9 cellular contexts compared by ENCODE assay signal in genomic region chr16:29029168-29029994, GRCh38. TPM values are rescaled to one million over a fixed set of nuclear protein-coding genes. Genes with fewer than 3 reads are reported as not detected.
DNase-seq lines count a peak whose midpoint lies in the region; ATAC-seq and TF ChIP-seq lines count a peak whose summit lies in the region.
"Had no signal": no experiment of that assay in that cellular context is flagged by ENCODE, and none has a peak within 500 bp of the region (broad histone marks: within the 10 kb centered on the region; RNA-seq: fewer than 3 reads in every experiment).

No MANE protein-coding gene starts in this region.

- H3K14ac ChIP-seq in trophoblast cell (ENCODE audit: low read length): no peak overlapping the region

- H3K18ac ChIP-seq in trophoblast cell (ENCODE audit: low read length): no peak overlapping the region

- H3K27me3 ChIP-seq in AG04450 (ENCODE audit: control insufficient read depth, insufficient read depth, low read length): no peaks in the 10 kb centered on the region
- H3K27me3 ChIP-seq in trophoblast cell (ENCODE audit: insufficient read depth, low read length): no peaks in the 10 kb centered on the region

- H2AK5ac ChIP-seq in trophoblast cell (ENCODE audit: low read length): no peak overlapping the region

- no peak overlapping the region for H4K91ac ChIP-seq in trophoblast cell (ENCODE audit: low read depth, low read length)

- no peak overlapping the region for H3K23ac ChIP-seq in trophoblast cell (ENCODE audit: low read length)

- DNase-seq in AG04450 (ENCODE audit: low read depth, low spot score) (peak; percentile 81), HK-2 (ENCODE audit: unreplicated experiment) (peak; percentile 77), caudate nucleus (lab: John Stamatoyannopoulos, UW) (peak in 53 of 61 donors; percentile 4 to 96 (median 67)), trophoblast cell (peak in 1 of 2 donors; percentile 7), AML-193 (lab: John Stamatoyannopoulos, UW) (no peak)
- DNase-seq in activated CD4-positive, alpha-beta T cell treated with anti-CD3 and anti-CD28 coated beads for 1 hour: peak; percentile 71

- no peaks in the 10 kb centered on the region for H3K36me3 ChIP-seq in trophoblast cell (ENCODE audit: control insufficient read depth in 1 of 2, insufficient read depth in 2 of 2, low read length in 2 of 2)
- H3K36me3 ChIP-seq: heart left ventricle had no signal

- H3K4ac ChIP-seq in trophoblast cell (ENCODE audit: low read depth, low read length): no peak overlapping the region

- peak overlapping the region; percentile 75 for H3K27ac ChIP-seq in AG04450 (ENCODE audit: low read depth, low read length)
- H3K27ac ChIP-seq in caudate nucleus (ENCODE audit: low read depth, low read length): no peak overlapping the region
- no peak overlapping the region for H3K27ac ChIP-seq in trophoblast cell (ENCODE audit: low read depth, low read length)
- H3K27ac ChIP-seq: heart left ventricle had no signal

- no CpG with 5 or more reads among the region's 16 CpGs for WGBS in trophoblast cell (ENCODE audit: extremely low coverage, insufficient coverage, insufficient read length)

- H3K4me3 ChIP-seq in AG04450 (ENCODE audit: low read depth, low read length): peak overlapping the region; percentile 22; the same call in 1 of the 2 replicates
- H3K4me3 ChIP-seq in trophoblast cell (ENCODE audit: low read depth, low read length): no peak overlapping the region
- H3K4me3 ChIP-seq: heart left ventricle had no signal

- H4K12ac ChIP-seq in trophoblast cell (ENCODE audit: low read depth, low read length): no peak overlapping the region

- H2BK120ac ChIP-seq in trophoblast cell (ENCODE audit: insufficient read depth, low read length, poor library complexity): no peak overlapping the region

- POLR2A ChIA-PET in AG04450 (lab: Yijun Ruan, JAX): interaction anchor here (0.6 to 0.7 kb wide), 2 partner anchors 22 to 71 kb away, joined by 3 to 4 read pairs; no protein-coding TSS in a partner anchor

- H3K79me2 ChIP-seq in trophoblast cell (ENCODE audit: control insufficient read depth, insufficient read depth, low read length, poor library complexity): no peaks in the 10 kb centered on the region

- no peaks in the 10 kb centered on the region for H3K79me1 ChIP-seq in trophoblast cell (ENCODE audit: low read length)

- no peak for TF ChIP-seq CTCF in AG04450 (IDR thresholded peaks at IDR 0.05; ENCODE audit: low read depth, low read length)

- no peak overlapping the region for H2BK5ac ChIP-seq in trophoblast cell (ENCODE audit: low read depth, low read length, poor library complexity)

- H2AFZ ChIP-seq in trophoblast cell (ENCODE audit: insufficient read depth, low read length, poor library complexity): no peak overlapping the region

- no peak overlapping the region for H2BK12ac ChIP-seq in trophoblast cell (ENCODE audit: low read length)

- peak overlapping the region; percentile 42 for H3K4me2 ChIP-seq in trophoblast cell (ENCODE audit: low read length)

- H4K8ac ChIP-seq in trophoblast cell (ENCODE audit: low read depth, low read length): no peak overlapping the region

- CTCF ChIA-PET in AG04450 (lab: Charles Lee): no interaction called here

- no peak for ATAC-seq in HG03521 (IDR thresholded peaks at IDR 0.05; ENCODE audit: unreplicated experiment)
- no peak for ATAC-seq in HG02840 (IDR thresholded peaks at IDR 0.05; ENCODE audit: low FRiP score, unreplicated experiment)

- H3K9me3 ChIP-seq in AG04450 (ENCODE audit: control insufficient read depth, insufficient read depth, low read length) (no peaks in the 10 kb centered on the region), trophoblast cell (ENCODE audit: insufficient read depth, low read depth, low read length) (no peaks in the 10 kb centered on the region)
- H3K9me3 ChIP-seq: heart left ventricle had no signal

- H3K4me1 ChIP-seq in trophoblast cell (ENCODE audit: control insufficient read depth in 1 of 2, insufficient read depth in 2 of 2, low read length in 2 of 2): peaks cover 0 to 8% of the 10 kb centered on the region in 2 experiments

- no peak overlapping the region for H3K9ac ChIP-seq in trophoblast cell (ENCODE audit: low read length)

RNA-seq across cellular contexts. Expression of gene LAT, which starts 44.5 kb away (rescaled TPM):
- 2.6 and 2.9 TPM in 2 replicates for polyA plus RNA-seq in AG04450 (2011; rRNA removed)
- 0.37 and 0.87 TPM in 2 replicates for polyA minus RNA-seq in AG04450 (2011; rRNA and poly(A)+ RNA removed)
- 1.6 and 1.7 TPM in 2 replicates for polyA plus RNA-seq in trophoblast cell (2013)

RNA-seq across cellular contexts. Expression of gene SPNS1, which starts 54.8 kb away (rescaled TPM):
- 21.9 and 23.6 TPM in 2 replicates for polyA plus RNA-seq in AG04450 (2011; rRNA removed)
- 19.2 and 21.3 TPM in 2 replicates for polyA minus RNA-seq in AG04450 (2011; rRNA and poly(A)+ RNA removed)
- 50.2 and 56.5 TPM in 2 replicates for polyA plus RNA-seq in trophoblast cell (2013)

Comparison
In these comparisons a context has a peak if more than half of its experiments do, and no peak if none do; other contexts are left out.
1. DNase-seq: peak in AG04450 (single experiment), HK-2 (single experiment), activated CD4-positive, alpha-beta T cell treated with anti-CD3 and anti-CD28 coated beads for 1 hour (single experiment) and caudate nucleus (53 of 61); none in AML-193 (0 of 2).